In genomic region chr10:112402917-112403316, GRCh38 we compare ENCODE assay signal across 21 cellular contexts.
"Had no signal": no experiment of that assay in that cellular context is flagged by ENCODE, and none has a peak within 500 bp of the region (broad histone marks: within the 10 kb centered on the region; RNA-seq: fewer than 3 reads in every experiment).

No MANE protein-coding gene starts in this region.

- H3K4me1 ChIP-seq: psoas muscle, tibial nerve, uterus had no signal

- H3K4me1 Mint-ChIP-seq: brain had no signal

- H3K36me3 Mint-ChIP-seq: brain had no signal

- H3K9me3 Mint-ChIP-seq: activated naive CD8-positive, alpha-beta T cell treated with anti-CD3 and anti-CD28 coated beads for 36 hours; brain; stimulated activated naive CD8-positive, alpha-beta T cell treated with anti-CD3 and anti-CD28 coated beads, Interleukin-15, Interleukin-2, amounts not matched to agents 100 ng/mL and 50 ng/mL, for 24 hours had no signal

- DNase-seq: activated CD4-positive, alpha-beta T cell treated with anti-CD3 and anti-CD28 coated beads, Interleukin-2, amount 10 ng/mL, durations not matched to agents 24 days and 14 days; activated CD4-positive, CD25-positive, alpha-beta regulatory T cell; activated CD8-positive, alpha-beta memory T cell treated with anti-CD3 and anti-CD28 coated beads for 24 hours; activated CD8-positive, alpha-beta memory T cell treated with anti-CD3 and anti-CD28 coated beads, Interleukin-2, amount 50 U/mL, for 48 hours; activated gamma-delta T cell treated with Interleukin-2 at 50 U/mL for 16 hours; activated naive CD8-positive, alpha-beta T cell treated with anti-CD3 and anti-CD28 coated beads for 36 hours; anterior cingulate cortex; caudate nucleus; head of caudate nucleus; kidney; left ventricle myocardium superior; naive thymus-derived CD4-positive, alpha-beta T cell; psoas muscle; right cardiac atrium; stimulated activated CD4-positive, alpha-beta T cell treated with anti-CD3 and anti-CD28 coated beads, Interleukin-2, amount 100 ng/mL, for 48 hours; uterus had no signal

- H3K4me3 Mint-ChIP-seq: activated CD4-positive, alpha-beta T cell treated with anti-CD3 and anti-CD28 coated beads, Interleukin-2, amount 10 ng/mL, durations not matched to agents 24 days and 14 days; activated naive CD8-positive, alpha-beta T cell treated with anti-CD3 and anti-CD28 coated beads for 36 hours; naive thymus-derived CD4-positive, alpha-beta T cell; stimulated activated naive CD8-positive, alpha-beta T cell treated with anti-CD3 and anti-CD28 coated beads, Interleukin-15, Interleukin-2, amounts not matched to agents 100 ng/mL and 50 ng/mL, for 24 hours had no signal

- ATAC-seq: left ventricle myocardium superior; naive thymus-derived CD4-positive, alpha-beta T cell; psoas muscle; right cardiac atrium had no signal

- H3K4me3 ChIP-seq: coronary artery, psoas muscle, tibial nerve, uterus had no signal

- H3K27ac ChIP-seq: coronary artery, psoas muscle, tibial nerve, uterus had no signal

- H3K27ac Mint-ChIP-seq: activated CD4-positive, alpha-beta T cell treated with anti-CD3 and anti-CD28 coated beads, Interleukin-2, amount 10 ng/mL, durations not matched to agents 24 days and 14 days; activated naive CD8-positive, alpha-beta T cell treated with anti-CD3 and anti-CD28 coated beads for 36 hours; stimulated activated naive CD8-positive, alpha-beta T cell treated with anti-CD3 and anti-CD28 coated beads, Interleukin-15, Interleukin-2, amounts not matched to agents 100 ng/mL and 50 ng/mL, for 24 hours had no signal

- H3K9me3 ChIP-seq: psoas muscle, tibial nerve, uterus had no signal

- H3K36me3 ChIP-seq: uterus had no signal

- FAIRE-seq: frontal cortex, kidney had no signal

- H3K27me3 ChIP-seq: tibial nerve, uterus had no signal

- H3K27me3 Mint-ChIP-seq: activated CD4-positive, alpha-beta T cell treated with anti-CD3 and anti-CD28 coated beads, Interleukin-2, amount 10 ng/mL, durations not matched to agents 24 days and 14 days; activated naive CD8-positive, alpha-beta T cell treated with anti-CD3 and anti-CD28 coated beads for 36 hours; naive thymus-derived CD4-positive, alpha-beta T cell; stimulated activated naive CD8-positive, alpha-beta T cell treated with anti-CD3 and anti-CD28 coated beads, Interleukin-15, Interleukin-2, amounts not matched to agents 100 ng/mL and 50 ng/mL, for 24 hours had no signal
